Comparison of ENCODE assay signal across 29 cellular contexts in genomic region chr11:5611627-5612026, GRCh38. TPM values are rescaled to one million over a fixed set of nuclear protein-coding genes. Genes with fewer than 3 reads are reported as not detected.
DNase-seq lines count a peak whose midpoint lies in the region; ATAC-seq, FAIRE-seq and TF ChIP-seq lines count a peak whose summit lies in the region.
"Had no signal": no experiment of that assay in that cellular context is flagged by ENCODE, and none has a peak within 500 bp of the region (broad histone marks: within the 10 kb centered on the region; RNA-seq: fewer than 3 reads in every experiment).

No MANE protein-coding gene starts in this region.

- intact Hi-C loops in HepG2 (cut with micrococcal nuclease; ENCODE audit: unreplicated experiment), result no loop called here
- intact Hi-C loops in right lobe of liver (cut with DNase I), result no loop called here
- intact Hi-C loops in OCI-LY7 (cut with micrococcal nuclease; ENCODE audit: unreplicated experiment), result no loop called here
- intact Hi-C loops in psoas muscle (cut with DNase I), result no loop called here

- H3K18ac ChIP-seq in H1 (ENCODE audit: extremely low read depth, low read length), result no peak overlapping the region

- H4K20me1 ChIP-seq in HepG2 (ENCODE audit: insufficient read depth, low read length), result no peaks in the 10 kb centered on the region
- H4K20me1 ChIP-seq in OCI-LY7 (ENCODE audit: insufficient read depth, low read length), result no peaks in the 10 kb centered on the region
- H4K20me1 ChIP-seq in H1 (replicated peaks in 1 of 2; ENCODE audit: control insufficient read depth in 1 of 2, insufficient read depth in 2 of 2, low read length in 2 of 2), result no peaks in the 10 kb centered on the region

- TF ChIP-seq EP300 in HepG2 (IDR thresholded peaks at IDR 0.05; ENCODE audit: low read depth in 2 of 2, low read length in 2 of 2) (no peak), HepG2 (CRISPR knock-in tag; IDR thresholded peaks at IDR 0.05; ENCODE audit: borderline replicate concordance) (no peak), H1 (IDR thresholded peaks at IDR 0.05; ENCODE audit: borderline replicate concordance in 1 of 2, low read depth in 2 of 2, low read length in 2 of 2) (no peak)

- H2BK120ac ChIP-seq in H1 (replicated peaks; ENCODE audit: low read depth, low read length), result no peak overlapping the region

- H3K4me3 ChIP-seq in HepG2 (replicated peaks in 1 of 3; ENCODE audit: insufficient read depth in 1 of 3, low read depth in 2 of 3, low read length in 3 of 3) (no peak overlapping the region), right lobe of liver (no peak overlapping the region), OCI-LY7 (ENCODE audit: low read depth, low read length, poor library complexity, severe bottlenecking) (no peak overlapping the region), H1 (ENCODE audit: extremely low read depth in 1 of 4, insufficient read depth in 2 of 4, low read depth in 3 of 4, low read length in 4 of 4) (no peak overlapping the region), psoas muscle (no peak overlapping the region)
- H3K4me3 ChIP-seq: left lung, testis had no signal

- no peak overlapping the region for H4K5ac ChIP-seq in H1 (ENCODE audit: insufficient read length, low read depth, low read length)

- H3K4me1 ChIP-seq in HepG2 (ENCODE audit: insufficient read depth, low read length) (no peaks in the 10 kb centered on the region), right lobe of liver (no peaks in the 10 kb centered on the region), OCI-LY7 (ENCODE audit: insufficient read depth, low read length, poor library complexity, severe bottlenecking) (no peaks in the 10 kb centered on the region), H1 (replicated peaks in 1 of 4; ENCODE audit: control insufficient read depth in 3 of 4, insufficient read depth in 4 of 4, low read length in 3 of 4) (no peaks in the 10 kb centered on the region), psoas muscle (no peaks in the 10 kb centered on the region)
- H3K4me1 ChIP-seq: left lung, testis had no signal

- H3K9ac ChIP-seq in HepG2 (ENCODE audit: insufficient read depth, low read depth, low read length) (no peak overlapping the region), H1 (replicated peaks in 1 of 4; ENCODE audit: extremely low read depth in 1 of 4, low read depth in 3 of 4, low read length in 3 of 4) (no peak overlapping the region)

- no peak overlapping the region for H4K91ac ChIP-seq in H1 (replicated peaks; ENCODE audit: insufficient read length, low read length)

- BruUV-seq in HepG2 (replicated peaks; lab: Mats Ljungman, UMichigan) (no TSS peak), OCI-LY7 (replicated peaks; lab: Mats Ljungman, UMichigan) (no TSS peak)

- no peak overlapping the region for H4K8ac ChIP-seq in H1 (ENCODE audit: extremely low read depth, insufficient read depth, low read length)

- H3K56ac ChIP-seq in H1 (replicated peaks; ENCODE audit: insufficient read length, low read depth, low read length), result no peak overlapping the region

- H3K9me3 ChIP-seq in HepG2 (ENCODE audit: low read length) (no peaks in the 10 kb centered on the region), right lobe of liver (no peaks in the 10 kb centered on the region), OCI-LY7 (ENCODE audit: low read length) (no peaks in the 10 kb centered on the region), H1 (ENCODE audit: insufficient read depth in 2 of 2, low read depth in 1 of 2, low read length in 1 of 2) (no peaks in the 10 kb centered on the region), psoas muscle (no peaks in the 10 kb centered on the region)
- H3K9me3 ChIP-seq: left lung, testis had no signal

- H3K14ac ChIP-seq in H1 (ENCODE audit: insufficient read length), result no peak overlapping the region

- H3K23ac ChIP-seq in H1 (ENCODE audit: insufficient read length), result no peak overlapping the region

- POLR2A ChIA-PET in HepG2 (lab: Yijun Ruan, JAX) (no interaction called here), OCI-LY7 (lab: Charles Lee) (interaction anchor here (1.3 kb wide), 1 partner anchor 26 kb away, joined by 3 read pairs; no protein-coding TSS in a partner anchor), H1 (lab: Charles Lee; ENCODE audit: partially characterized antibody) (no interaction called here)

- H2AFZ ChIP-seq in HepG2 (ENCODE audit: low read length) (no peak overlapping the region), OCI-LY7 (ENCODE audit: low read length) (no peak overlapping the region), H1 (ENCODE audit: low read length) (no peak overlapping the region)

- H3K4ac ChIP-seq in H1 (replicated peaks; ENCODE audit: insufficient read length, low read depth, low read length), result no peak overlapping the region

- H2BK12ac ChIP-seq in H1 (ENCODE audit: low read depth, low read length), result no peak overlapping the region

- H3K27me3 ChIP-seq in HepG2 (ENCODE audit: control insufficient read depth in 1 of 2, insufficient read depth in 2 of 2, low read length in 2 of 2) (peaks cover 0 to 1% of the 10 kb centered on the region in 2 experiments; a peak in 2 of 5 replicates), right lobe of liver (no peaks in the 10 kb centered on the region), H1 (replicated peaks in 1 of 4; ENCODE audit: control insufficient read depth in 3 of 4, extremely low read depth in 1 of 4, insufficient read depth in 3 of 4, low read length in 3 of 4) (no peaks in the 10 kb centered on the region), psoas muscle (ENCODE audit: insufficient read depth in 3 of 3, low read length in 2 of 3) (no peaks in the 10 kb centered on the region)
- H3K27me3 ChIP-seq: left lung, testis had no signal

- TF ChIP-seq CTCF in HepG2 (CRISPR knock-in tag; IDR thresholded peaks at IDR 0.05), result no peak
- TF ChIP-seq CTCF in right lobe of liver (IDR thresholded peaks at IDR 0.05), result no peak
- peak; percentile 69 for TF ChIP-seq CTCF in OCI-LY7 (conservative IDR thresholded peaks at IDR 0.05; ENCODE audit: low read length)
- peak in 2 of 3 experiments; percentile 45 to 91; a peak in 3 of 4 replicates for TF ChIP-seq CTCF in H1 (IDR thresholded peaks at IDR 0.05; ENCODE audit: control extremely low read depth in 1 of 3, insufficient read depth in 1 of 3, low read depth in 1 of 3, low read length in 3 of 3)
- TF ChIP-seq CTCF in psoas muscle (IDR thresholded peaks at IDR 0.05), result no peak

- no peaks in the 10 kb centered on the region for H3K79me2 ChIP-seq in HepG2 (ENCODE audit: insufficient read depth, low read length)
- no peaks in the 10 kb centered on the region for H3K79me2 ChIP-seq in OCI-LY7 (ENCODE audit: insufficient read depth, low read depth, low read length)
- H3K79me2 ChIP-seq in H1 (ENCODE audit: control insufficient read depth in 1 of 2, insufficient read depth in 2 of 2, low read length in 2 of 2), result no peaks in the 10 kb centered on the region

- H2BK15ac ChIP-seq in H1 (ENCODE audit: low read length), result no peak overlapping the region

- H3K23me2 ChIP-seq in H1 (ENCODE audit: low read depth, low read length), result no peaks in the 10 kb centered on the region

- H2AK5ac ChIP-seq in H1 (ENCODE audit: low read depth, low read length), result no peak overlapping the region

- H3K27ac ChIP-seq in HepG2 (ENCODE audit: extremely low read length, insufficient read depth, low read length), result no peak overlapping the region
- H3K27ac ChIP-seq in right lobe of liver, result no peak overlapping the region
- no peak overlapping the region for H3K27ac ChIP-seq in OCI-LY7 (ENCODE audit: low read depth, low read length, poor library complexity, severe bottlenecking)
- no peak overlapping the region for H3K27ac ChIP-seq in H1 (ENCODE audit: low read depth, low read length)
- H3K27ac ChIP-seq in psoas muscle, result no peak overlapping the region
- H3K27ac ChIP-seq: left lung, testis had no signal

- peak; percentile 54; the same call in 1 of the 3 replicates for ATAC-seq in HepG2
- ATAC-seq in right lobe of liver, result no peak
- ATAC-seq in psoas muscle, result no peak
- no peak for ATAC-seq in GM21381 (IDR thresholded peaks at IDR 0.05; ENCODE audit: unreplicated experiment)
- ATAC-seq: activated CD4-positive, alpha-beta T cell treated with anti-CD3 and anti-CD28 coated beads for 36 hours; activated T-cell treated with anti-CD3 and anti-CD28 coated beads, Interleukin-2, amount 50 U/mL, for 4 hours; left lung; naive thymus-derived CD8-positive, alpha-beta T cell; stimulated activated naive CD8-positive, alpha-beta T cell treated with anti-CD3 and anti-CD28 coated beads, Interleukin-15, Interleukin-2, amounts not matched to agents 100 U/mL and 50 U/mL, for 24 hours had no signal

- TF ChIP-seq POLR2A in HepG2 (IDR thresholded peaks at IDR 0.05; ENCODE audit: insufficient read depth in 1 of 2, low read depth in 2 of 2, low read length in 2 of 2) (no peak), right lobe of liver (IDR thresholded peaks at IDR 0.05) (no peak), H1 (IDR thresholded peaks at IDR 0.05; ENCODE audit: control extremely low read depth in 1 of 2, low read depth in 2 of 2, low read length in 2 of 2) (no peak)

- CTCF ChIA-PET in HepG2 (lab: Yijun Ruan, JAX; ENCODE audit: low intra/inter-chr PET ratio, low total read pairs) (no interaction called here), OCI-LY7 (lab: Charles Lee; ENCODE audit: unreplicated experiment) (no interaction called here), H1 (lab: Charles Lee; ENCODE audit: partially characterized antibody) (interaction anchor here (0.9 to 6.9 kb wide), 6 partner anchors 9 to 185 kb away, joined by 3 to 71 read pairs (median 4); no protein-coding TSS in a partner anchor)

- TF ChIP-seq RAD21 in HepG2 (CRISPR knock-in tag; IDR thresholded peaks at IDR 0.05), result no peak
- peak; percentile 46 to 49 for TF ChIP-seq RAD21 in H1 (IDR thresholded peaks at IDR 0.05 in 1 of 2, conservative IDR thresholded peaks at IDR 0.05 in 1 of 2; ENCODE audit: low read depth in 2 of 2, low read length in 2 of 2)

- H3K79me1 ChIP-seq in H1 (ENCODE audit: low read depth, low read length), result no peaks in the 10 kb centered on the region

- no peak overlapping the region for H2BK20ac ChIP-seq in H1 (ENCODE audit: low read length)

- H2BK5ac ChIP-seq in H1 (ENCODE audit: low read depth, low read length), result no peak overlapping the region

- H3K9me2 ChIP-seq in OCI-LY7 (ENCODE audit: insufficient read depth, low read length), result no peaks in the 10 kb centered on the region

- no peak for FAIRE-seq in HepG2 (lab: Jason Lieb, UNC)
- FAIRE-seq in H1 (lab: Jason Lieb, UNC), result no peak

- WGBS in HepG2 (ENCODE audit: low lambda C conversion rate), result 66% methylated on average over 11 of the region's 11 CpGs
- WGBS in right lobe of liver (ENCODE audit: insufficient coverage, low coverage, low lambda C conversion rate, missing lambda C conversion rate), result 86% methylated on average over 11 of the region's 11 CpGs
- 86% methylated on average over 11 of the region's 11 CpGs; no CpG with 5 or more reads in 1 of the 2 experiments for WGBS in H1 (ENCODE audit: extremely low coverage in 1 of 2, insufficient coverage in 1 of 2, insufficient read length in 1 of 2, insufficient replicate concordance in 2 of 2, low coverage in 1 of 2, low lambda C conversion rate in 2 of 2, missing lambda C conversion rate in 1 of 2), 2 experiments
- whole genome bisulfite sequencing in psoas muscle, 3 donors, result 90 to 93% (median 92%) methylated on average over 11 of the region's 11 CpGs

- no peak overlapping the region for H3K4me2 ChIP-seq in HepG2 (ENCODE audit: low read depth, low read length)
- no peak overlapping the region for H3K4me2 ChIP-seq in OCI-LY7 (ENCODE audit: low read length)
- H3K4me2 ChIP-seq in H1 (ENCODE audit: insufficient read depth in 1 of 2, low read depth in 2 of 2, low read length in 2 of 2), result no peak overlapping the region

- in situ Hi-C loops in HepG2 (cut with HindIII; ENCODE audit: extremely low pct_ligation_motif_present, low pct_unique_long_range_greater_than_20kb), result no loop called here

- DNase-seq in HepG2 (ENCODE audit: low spot score) (no peak), right lobe of liver (no peak), OCI-LY7 (ENCODE audit: low spot score) (peak; percentile 32), H1 (ENCODE audit: low read depth in 1 of 2, low spot score in 2 of 2) (no peak), psoas muscle (no peak), NCI-H1417 treated with DMSO at 0.1 percent for 48 hours (lab: John Stamatoyannopoulos, UW) (no peak), GM19240 (ENCODE audit: insufficient read length, low spot score) (no peak)
- DNase-seq: activated CD4-positive, alpha-beta T cell treated with anti-CD3 and anti-CD28 coated beads for 36 hours; activated T-cell treated with anti-CD3 and anti-CD28 coated beads, Interleukin-2, amount 50 U/mL, for 4 hours; AML-193; CD4-positive, alpha-beta memory T cell; hippocampal formation; KBM-7; left lung; midbrain; MM.1S; naive thymus-derived CD8-positive, alpha-beta T cell; NCI-H1436; NCI-H446; NCI-H774; occipital lobe; stimulated activated naive CD8-positive, alpha-beta T cell treated with anti-CD3 and anti-CD28 coated beads, Interleukin-15, Interleukin-2, amounts not matched to agents 100 U/mL and 50 U/mL, for 24 hours; testis had no signal

- H3K36me3 ChIP-seq in HepG2 (replicated peaks in 1 of 2; ENCODE audit: control insufficient read depth in 1 of 2, insufficient read depth in 2 of 2, low read length in 2 of 2) (no peaks in the 10 kb centered on the region), right lobe of liver (no peaks in the 10 kb centered on the region), OCI-LY7 (ENCODE audit: insufficient read depth, low read length) (no peaks in the 10 kb centered on the region), H1 (ENCODE audit: control insufficient read depth in 2 of 4, insufficient read depth in 4 of 4, low read length in 3 of 4) (peaks cover 4 to 30% (median 23%) of the 10 kb centered on the region in 4 experiments; a peak in 7 of 8 replicates), psoas muscle (ENCODE audit: insufficient read depth in 1 of 2, low read depth in 1 of 2) (no peaks in the 10 kb centered on the region)
- H3K36me3 ChIP-seq: left lung had no signal

RNA-seq across cellular contexts. Expression of gene TRIM34, which starts 13.2 kb away (rescaled TPM):
- total RNA-seq in HepG2 (2016; rRNA removed; fragmentation: Illumina TruSeq; extraction: Trizol) (0.42 and 0.72 TPM in 2 replicates), right lobe of liver (1 to 10 TPM in 5 of 6 experiments, under 1 TPM in 1; 0.93 to 3.3 (median 2.3) TPM), OCI-LY7 (2022) (12.4 and 13.1 TPM in 2 replicates), psoas muscle (1 to 10 TPM in 1 of 4 donors, under 1 TPM in 3; 0.48 to 1.3 (median 0.89) TPM)
- 0.09 TPM in 1 of 2 replicates, not detected in the other for total RNA-seq in HepG2 (2016; cell fraction: cytosol; rRNA removed; fragmentation: Illumina TruSeq; extraction: Trizol; ENCODE audit: low read depth)
- total RNA-seq in HepG2 (2016; cell fraction: insoluble cytoplasmic fraction; rRNA removed; fragmentation: Illumina TruSeq; extraction: Trizol), result 0.40 and 0.48 TPM in 2 replicates
- 0.10 and 0.40 TPM in 2 replicates for total RNA-seq in HepG2 (2016; cell fraction: membrane; rRNA removed; fragmentation: Illumina TruSeq; extraction: Trizol)
- total RNA-seq in HepG2 (2016; cell fraction: nucleus; rRNA removed; fragmentation: Illumina TruSeq; extraction: Trizol), result 0.47 and 0.68 TPM in 2 replicates
- polyA plus RNA-seq in HepG2 (2011; rRNA removed) (0.13 and 0.33 TPM in 2 replicates), H1 (2011; rRNA removed) (2.6 and 5.8 TPM in 2 replicates), psoas muscle (under 1 TPM; 0.55 to 0.79 (median 0.67) TPM)
- polyA plus RNA-seq in HepG2 (2011; cell fraction: cytosol; rRNA removed), result 0.11 and 0.17 TPM in 2 replicates
- polyA plus RNA-seq in HepG2 (2011; cell fraction: nucleus; rRNA removed), result 0.35 and 0.83 TPM in 2 replicates
- 0.07 and 0.16 TPM in 2 replicates for polyA plus RNA-seq in HepG2 (2012)
- 0.12 TPM in 1 of 2 replicates, not detected in the other for polyA plus RNA-seq in HepG2 (2016; cell fraction: cytosol; fragmentation: Illumina TruSeq; extraction: Trizol; ENCODE audit: low read depth)
- polyA plus RNA-seq in HepG2 (2016; cell fraction: insoluble cytoplasmic fraction; fragmentation: Illumina TruSeq; extraction: Trizol; ENCODE audit: low read depth), result 0.43 and 0.85 TPM in 2 replicates
- polyA plus RNA-seq in HepG2 (2016; cell fraction: membrane; fragmentation: Illumina TruSeq; extraction: Trizol; ENCODE audit: low read depth), result 0.09 TPM in 1 of 2 replicates, not detected in the other
- 0.57 and 0.62 TPM in 2 replicates for polyA plus RNA-seq in HepG2 (2016; cell fraction: nucleus; fragmentation: Illumina TruSeq; extraction: Trizol; ENCODE audit: insufficient read depth, low read depth)
- polyA minus RNA-seq in HepG2 (2011; rRNA and poly(A)+ RNA removed; ENCODE audit: low replicate concordance), result 2.3 TPM in 1 of 2 replicates, not detected in the other
- not detected in 2 replicates for polyA minus RNA-seq in HepG2 (2011; cell fraction: cytosol; rRNA and poly(A)+ RNA removed)
- 0.26 and 0.62 TPM in 2 replicates for polyA minus RNA-seq in HepG2 (2011; cell fraction: nucleus; rRNA and poly(A)+ RNA removed)
- total RNA-seq in OCI-LY7 (2014; rRNA removed; shearing (Covaris generic)), result 8.4 and 12.0 TPM in 2 replicates
- 0.63 and 0.76 TPM in 2 replicates for total RNA-seq in H1 (2021; fragmentation: NEBNext Ultra II Directional; extraction: Animal tissue kit (Norgen Biotek cat#: 25700))
- 2.8 TPM for polyA plus RNA-seq in H1 (2011; cell fraction: cytosol; rRNA removed)
- polyA plus RNA-seq in H1 (2011; cell fraction: nucleus; rRNA removed), result 1.4 TPM
- 0.84 to 2.1 TPM (median 1.7 TPM) in 4 replicates for polyA plus RNA-seq in H1 (2012, experiment 1 of 2)
- polyA plus RNA-seq in H1 (2012, experiment 2 of 2), result 0.21 TPM
- polyA plus RNA-seq in H1 (2013, experiment 1 of 2), result 1.1 TPM
- polyA plus RNA-seq in H1 (2013, experiment 2 of 2), result 1.7 TPM
- 2.5 and 2.6 TPM in 2 replicates for polyA minus RNA-seq in H1 (2011; rRNA and poly(A)+ RNA removed)
- 0.95 TPM for polyA minus RNA-seq in H1 (2011; cell fraction: cytosol; rRNA and poly(A)+ RNA removed)
- 1.5 TPM for polyA minus RNA-seq in H1 (2011; cell fraction: nucleus; rRNA and poly(A)+ RNA removed)

RNA-seq across cellular contexts. Expression of gene TRIM6, which starts 15.2 kb away (rescaled TPM):
- total RNA-seq in HepG2 (2016; rRNA removed; fragmentation: Illumina TruSeq; extraction: Trizol), result not detected in 2 replicates
- not detected in 2 replicates for total RNA-seq in HepG2 (2016; cell fraction: cytosol; rRNA removed; fragmentation: Illumina TruSeq; extraction: Trizol; ENCODE audit: low read depth)
- total RNA-seq in HepG2 (2016; cell fraction: insoluble cytoplasmic fraction; rRNA removed; fragmentation: Illumina TruSeq; extraction: Trizol), result not detected in 2 replicates
- total RNA-seq in HepG2 (2016; cell fraction: membrane; rRNA removed; fragmentation: Illumina TruSeq; extraction: Trizol), result not detected in 2 replicates
- not detected in 2 replicates for total RNA-seq in HepG2 (2016; cell fraction: nucleus; rRNA removed; fragmentation: Illumina TruSeq; extraction: Trizol)
- not detected in 2 replicates for polyA plus RNA-seq in HepG2 (2011; rRNA removed)
- polyA plus RNA-seq in HepG2 (2011; cell fraction: cytosol; rRNA removed), result not detected in 2 replicates
- polyA plus RNA-seq in HepG2 (2011; cell fraction: nucleus; rRNA removed), result not detected in 2 replicates
- polyA plus RNA-seq in HepG2 (2012), result not detected in 2 replicates
- polyA plus RNA-seq in HepG2 (2016; cell fraction: cytosol; fragmentation: Illumina TruSeq; extraction: Trizol; ENCODE audit: low read depth), result not detected in 2 replicates
- not detected in 2 replicates for polyA plus RNA-seq in HepG2 (2016; cell fraction: insoluble cytoplasmic fraction; fragmentation: Illumina TruSeq; extraction: Trizol; ENCODE audit: low read depth)
- not detected in 2 replicates for polyA plus RNA-seq in HepG2 (2016; cell fraction: membrane; fragmentation: Illumina TruSeq; extraction: Trizol; ENCODE audit: low read depth)
- not detected in 2 replicates for polyA plus RNA-seq in HepG2 (2016; cell fraction: nucleus; fragmentation: Illumina TruSeq; extraction: Trizol; ENCODE audit: insufficient read depth, low read depth)
- polyA minus RNA-seq in HepG2 (2011; rRNA and poly(A)+ RNA removed; ENCODE audit: low replicate concordance), result not detected in 2 replicates
- not detected in 2 replicates for polyA minus RNA-seq in HepG2 (2011; cell fraction: cytosol; rRNA and poly(A)+ RNA removed)
- not detected in 2 replicates for polyA minus RNA-seq in HepG2 (2011; cell fraction: nucleus; rRNA and poly(A)+ RNA removed)
- total RNA-seq in right lobe of liver, result 1 to 10 TPM in 1 of 6 experiments, under 1 TPM in 5; 0.29 to 2.0 (median 0.65) TPM
- not detected in 2 replicates for total RNA-seq in OCI-LY7 (2014; rRNA removed; shearing (Covaris generic))
- not detected in 2 replicates for total RNA-seq in OCI-LY7 (2022)
- total RNA-seq in H1 (2021; fragmentation: NEBNext Ultra II Directional; extraction: Animal tissue kit (Norgen Biotek cat#: 25700)), result 20.6 and 21.6 TPM in 2 replicates
- polyA plus RNA-seq in H1 (2011; rRNA removed), result 21.8 and 23.3 TPM in 2 replicates
- polyA plus RNA-seq in H1 (2011; cell fraction: cytosol; rRNA removed), result 25.1 TPM
- polyA plus RNA-seq in H1 (2011; cell fraction: nucleus; rRNA removed), result 14.6 TPM
- 13.2 to 21.0 TPM (median 15.0 TPM) in 4 replicates for polyA plus RNA-seq in H1 (2012, experiment 1 of 2)
- 3.9 TPM for polyA plus RNA-seq in H1 (2012, experiment 2 of 2)
- 17.8 TPM for polyA plus RNA-seq in H1 (2013, experiment 1 of 2)
- 20.2 TPM for polyA plus RNA-seq in H1 (2013, experiment 2 of 2)
- 15.7 and 16.6 TPM in 2 replicates for polyA minus RNA-seq in H1 (2011; rRNA and poly(A)+ RNA removed)
- 10.1 TPM for polyA minus RNA-seq in H1 (2011; cell fraction: cytosol; rRNA and poly(A)+ RNA removed)
- 11.9 TPM for polyA minus RNA-seq in H1 (2011; cell fraction: nucleus; rRNA and poly(A)+ RNA removed)
- under 1 TPM in 3 of 4 donors, not detected in 1; 0.44 to 0.78 (median 0.77) TPM for total RNA-seq in psoas muscle
- polyA plus RNA-seq in psoas muscle, result under 1 TPM; 0.26 to 0.36 (median 0.28) TPM
- total RNA-seq: CD4-positive, alpha-beta memory T cell; naive thymus-derived CD8-positive, alpha-beta T cell had no signal
- polyA plus RNA-seq: CD4-positive, alpha-beta memory T cell; naive thymus-derived CD8-positive, alpha-beta T cell had no signal

RNA-seq across cellular contexts. Expression of gene OR52B6, which starts 30.9 kb away (rescaled TPM):
- total RNA-seq in HepG2 (2016; rRNA removed; fragmentation: Illumina TruSeq; extraction: Trizol) (not detected in 2 replicates), right lobe of liver (not detected), OCI-LY7 (2022) (not detected in 2 replicates), psoas muscle (not detected)
- total RNA-seq in HepG2 (2016; cell fraction: cytosol; rRNA removed; fragmentation: Illumina TruSeq; extraction: Trizol; ENCODE audit: low read depth), result not detected in 2 replicates
- total RNA-seq in HepG2 (2016; cell fraction: insoluble cytoplasmic fraction; rRNA removed; fragmentation: Illumina TruSeq; extraction: Trizol), result not detected in 2 replicates
- total RNA-seq in HepG2 (2016; cell fraction: membrane; rRNA removed; fragmentation: Illumina TruSeq; extraction: Trizol), result not detected in 2 replicates
- not detected in 2 replicates for total RNA-seq in HepG2 (2016; cell fraction: nucleus; rRNA removed; fragmentation: Illumina TruSeq; extraction: Trizol)
- polyA plus RNA-seq in HepG2 (2011; rRNA removed) (not detected in 2 replicates), H1 (2011; rRNA removed) (not detected in 2 replicates), psoas muscle (not detected)
- not detected in 2 replicates for polyA plus RNA-seq in HepG2 (2011; cell fraction: cytosol; rRNA removed)
- not detected in 2 replicates for polyA plus RNA-seq in HepG2 (2011; cell fraction: nucleus; rRNA removed)
- not detected in 2 replicates for polyA plus RNA-seq in HepG2 (2012)
- polyA plus RNA-seq in HepG2 (2016; cell fraction: cytosol; fragmentation: Illumina TruSeq; extraction: Trizol; ENCODE audit: low read depth), result not detected in 2 replicates
- not detected in 2 replicates for polyA plus RNA-seq in HepG2 (2016; cell fraction: insoluble cytoplasmic fraction; fragmentation: Illumina TruSeq; extraction: Trizol; ENCODE audit: low read depth)
- not detected in 2 replicates for polyA plus RNA-seq in HepG2 (2016; cell fraction: membrane; fragmentation: Illumina TruSeq; extraction: Trizol; ENCODE audit: low read depth)
- not detected in 2 replicates for polyA plus RNA-seq in HepG2 (2016; cell fraction: nucleus; fragmentation: Illumina TruSeq; extraction: Trizol; ENCODE audit: insufficient read depth, low read depth)
- polyA minus RNA-seq in HepG2 (2011; rRNA and poly(A)+ RNA removed; ENCODE audit: low replicate concordance), result not detected in 2 replicates
- not detected in 2 replicates for polyA minus RNA-seq in HepG2 (2011; cell fraction: cytosol; rRNA and poly(A)+ RNA removed)
- not detected in 2 replicates for polyA minus RNA-seq in HepG2 (2011; cell fraction: nucleus; rRNA and poly(A)+ RNA removed)
- not detected in 2 replicates for total RNA-seq in OCI-LY7 (2014; rRNA removed; shearing (Covaris generic))
- total RNA-seq in H1 (2021; fragmentation: NEBNext Ultra II Directional; extraction: Animal tissue kit (Norgen Biotek cat#: 25700)), result not detected in 2 replicates
- not detected for polyA plus RNA-seq in H1 (2011; cell fraction: cytosol; rRNA removed)
- not detected for polyA plus RNA-seq in H1 (2011; cell fraction: nucleus; rRNA removed)
- polyA plus RNA-seq in H1 (2012, experiment 1 of 2), result not detected in 4 replicates
- not detected for polyA plus RNA-seq in H1 (2012, experiment 2 of 2)
- polyA plus RNA-seq in H1 (2013, experiment 1 of 2), result not detected
- not detected for polyA plus RNA-seq in H1 (2013, experiment 2 of 2)
- not detected in 2 replicates for polyA minus RNA-seq in H1 (2011; rRNA and poly(A)+ RNA removed)
- not detected for polyA minus RNA-seq in H1 (2011; cell fraction: cytosol; rRNA and poly(A)+ RNA removed)
- polyA minus RNA-seq in H1 (2011; cell fraction: nucleus; rRNA and poly(A)+ RNA removed), result not detected
- total RNA-seq: A172; activated CD4-positive, alpha-beta T cell treated with anti-CD3 and anti-CD28 coated beads for 36 hours; activated T-cell treated with anti-CD3 and anti-CD28 coated beads, Interleukin-2, amount 50 U/mL, for 4 hours; CD4-positive, alpha-beta memory T cell; dermis microvascular lymphatic vessel endothelial cell; fibroblast of lung; left lung; naive thymus-derived CD8-positive, alpha-beta T cell; occipital lobe; pulmonary artery endothelial cell; testis; urinary bladder had no signal
- polyA plus RNA-seq: CD4-positive, alpha-beta memory T cell; fibroblast of lung; naive thymus-derived CD8-positive, alpha-beta T cell; urinary bladder had no signal

Comparison
In these comparisons a context has a peak if more than half of its experiments do, and no peak if none do; other contexts are left out.
1. CTCF ChIP-seq: peak in OCI-LY7 (single experiment) and H1 (2 of 3); none in HepG2 (single experiment), right lobe of liver (0 of 4) and psoas muscle (single experiment).
2. Of the 41 proteins assayed by ChIP-seq in both HepG2 and H1: peak only in HepG2: none; only in H1: CTCF and RAD21; in both: none; in neither: 39.